ENCODE assay signal across 7 cellular contexts in genomic region chr4:117203231-117203630, GRCh38.
"Had no signal": no experiment of that assay in that cellular context is flagged by ENCODE, and none has a peak within 500 bp of the region (broad histone marks: within the 10 kb centered on the region; RNA-seq: fewer than 3 reads in every experiment).

No MANE protein-coding gene starts in this region.

- H3K27ac ChIP-seq: HL-60 had no signal

- DNase-seq: IMR-90, KBM-7, KG1 had no signal

- H3K4me3 ChIP-seq: K562 had no signal

- ATAC-seq: HepG2, K562 had no signal

- FAIRE-seq: HepG2, HTR-8/SVneo, K562 had no signal
